In genomic region chr11:58503361-58503856, GRCh38 we compare ENCODE assay signal across 12 cellular contexts. TPM values are rescaled to one million over a fixed set of nuclear protein-coding genes. Genes with fewer than 3 reads are reported as not detected.
A peak's percentile ranks its signal among the peaks of the same experiment; 100 is the strongest.
DNase-seq lines count a peak whose midpoint lies in the region; ATAC-seq, FAIRE-seq and TF ChIP-seq lines count a peak whose summit lies in the region.
"Had no signal": no experiment of that assay in that cellular context is flagged by ENCODE, and none has a peak within 500 bp of the region (broad histone marks: within the 10 kb centered on the region; RNA-seq: fewer than 3 reads in every experiment).

No MANE protein-coding gene starts in this region.

- H3K4me1 ChIP-seq in GM12878 (ENCODE audit: control insufficient read depth, insufficient read depth, low read length): peaks cover 6% of the 10 kb centered on the region; the same call in 1 of the 2 replicates
- H3K4me1 ChIP-seq: stomach had no signal

- no peaks in the 10 kb centered on the region for H3K9me3 Mint-ChIP-seq in WTC11
- H3K9me3 Mint-ChIP-seq: activated naive CD4-positive, alpha-beta T cell treated with anti-CD3 and anti-CD28 coated beads, Interleukin-2, amount 50 U/mL, for 24 hours had no signal

- H4K20me1 ChIP-seq in GM12878 (ENCODE audit: control insufficient read depth, insufficient read depth): no peaks in the 10 kb centered on the region

- no peak overlapping the region for H2AFZ ChIP-seq in GM12878 (ENCODE audit: control insufficient read depth, low read depth, low read length)

- RAD21 ChIA-PET in GM12878 (lab: Charles Lee; ENCODE audit: unreplicated experiment): interaction anchor here (1.1 to 4.2 kb wide), 3 partner anchors 9 to 144 kb away, joined by 5 to 41 read pairs (median 6); no protein-coding TSS in a partner anchor

- no peaks in the 10 kb centered on the region for H3K36me3 ChIP-seq in GM12878 (ENCODE audit: control insufficient read depth in 2 of 2, insufficient read depth in 2 of 2, low read length in 1 of 2)
- H3K36me3 ChIP-seq: stomach had no signal

- no peaks in the 10 kb centered on the region for H3K79me2 ChIP-seq in GM12878 (ENCODE audit: control insufficient read depth, insufficient read depth, low read length)

- SMC1A ChIA-PET in GM12878 (lab: Charles Lee; ENCODE audit: uncharacterized antibody, unreplicated experiment): interaction anchor here (1.2 to 8.8 kb wide), 4 partner anchors 7 to 841 kb away, joined by 3 to 98 read pairs (median 54); no protein-coding TSS in a partner anchor

- no peak overlapping the region for H3K27ac ChIP-seq in GM12878 (ENCODE audit: control insufficient read depth, insufficient read depth)
- H3K27ac ChIP-seq: stomach had no signal

- POLR2A ChIA-PET in GM12878 (lab: Charles Lee) (no interaction called here), WTC11 (lab: Charles Lee) (no interaction called here)

- intact Hi-C loops in GM12878 (cut with micrococcal nuclease; ENCODE audit: unreplicated experiment): loop anchor here (10.0 kb wide), 1 partner anchor 1159 kb away; no protein-coding TSS in a partner anchor

- H3K4me3 Mint-ChIP-seq in WTC11: no peak overlapping the region
- H3K4me3 Mint-ChIP-seq: activated naive CD4-positive, alpha-beta T cell treated with anti-CD3 and anti-CD28 coated beads, Interleukin-2, amount 50 U/mL, for 24 hours; naive B cell had no signal

- no peak overlapping the region for H3K4me3 ChIP-seq in GM12878
- H3K4me3 ChIP-seq: stomach had no signal

- TF ChIP-seq POLR2A in GM12878 (IDR thresholded peaks at IDR 0.05; ENCODE audit: low read depth, low read length): no peak

- no peak overlapping the region for H3K27ac Mint-ChIP-seq in WTC11
- H3K27ac Mint-ChIP-seq: activated naive CD4-positive, alpha-beta T cell treated with anti-CD3 and anti-CD28 coated beads, Interleukin-2, amount 50 U/mL, for 24 hours had no signal

- no peaks in the 10 kb centered on the region for H3K36me3 Mint-ChIP-seq in WTC11
- H3K36me3 Mint-ChIP-seq: naive B cell had no signal

- no peak for TF ChIP-seq CTCF in GM12878 (IDR thresholded peaks at IDR 0.05 in 2 of 3, conservative IDR thresholded peaks at IDR 0.05 in 1 of 3; ENCODE audit: control insufficient read depth in 2 of 3, extremely low read depth in 1 of 3, insufficient read depth in 1 of 3, low read depth in 3 of 3, low read length in 3 of 3)
- no peak for TF ChIP-seq CTCF in WTC11 (IDR thresholded peaks at IDR 0.05)

- H3K4me1 Mint-ChIP-seq in WTC11: peaks cover 4% of the 10 kb centered on the region; the same call in 1 of the 2 replicates

- no peaks in the 10 kb centered on the region for H3K9me3 ChIP-seq in GM12878 (replicated peaks; ENCODE audit: control insufficient read depth, insufficient read depth, low read length)
- H3K9me3 ChIP-seq: stomach had no signal

- ATAC-seq in GM18861 (IDR thresholded peaks at IDR 0.05; ENCODE audit: unreplicated experiment) (peak; percentile 99), GM21526 (IDR thresholded peaks at IDR 0.05; ENCODE audit: low FRiP score, unreplicated experiment) (peak; percentile 89), HG03095 (IDR thresholded peaks at IDR 0.05; ENCODE audit: unreplicated experiment) (peak; percentile 94), GM12878 (peak; percentile 91), WTC11 (no peak)

- in situ Hi-C loops in GM12878 (cut with MboI): loop anchor here (25.0 kb wide), 2 partner anchors 691 to 1166 kb away; partner anchors contain the start of genes P2RX3 and SSRP1

- WGBS in GM12878 (ENCODE audit: insufficient coverage, insufficient replicate concordance, low lambda C conversion rate, missing lambda C conversion rate): 64% methylated on average over 4 of the region's 4 CpGs

- no TSS peak for BruUV-seq in GM12878 (replicated peaks; lab: Mats Ljungman, UMichigan)

- peak; percentile 51 for DNase-seq in GM12878 (ENCODE audit: low read depth, low spot score)
- no peak for DNase-seq in WTC11 (ENCODE audit: low spot score)
- DNase-seq in stimulated activated CD4-positive, alpha-beta T cell treated with anti-CD3 and anti-CD28 coated beads, Interleukin-12 subunit alpha, Interleukin-12 subunit beta, amount 100 ng/mL, for 4 hours: no peak
- no peak for DNase-seq in NCI-H1092 treated with DMSO at 0.1 percent for 48 hours (lab: John Stamatoyannopoulos, UW)
- no peak for DNase-seq in cortex of kidney (lab: John Stamatoyannopoulos, UW)
- DNase-seq: activated CD4-positive, CD25-positive, alpha-beta regulatory T cell treated with anti-CD3 and anti-CD28 coated beads, Interleukin-2, amount 50 U/mL, for 72 hours; naive B cell; stomach had no signal

- FAIRE-seq in GM12878 (lab: Jason Lieb, UNC): peak; percentile 89

- no peak overlapping the region for H3K4me2 ChIP-seq in GM12878 (ENCODE audit: control insufficient read depth, insufficient read depth)

- H3K27me3 Mint-ChIP-seq in WTC11 (ENCODE audit: low read depth): no peaks in the 10 kb centered on the region; the same call in 1 of the 2 replicates
- H3K27me3 Mint-ChIP-seq: activated naive CD4-positive, alpha-beta T cell treated with anti-CD3 and anti-CD28 coated beads, Interleukin-2, amount 50 U/mL, for 24 hours; naive B cell had no signal

- CTCF ChIA-PET in GM12878 (lab: Yijun Ruan, JAX): interaction anchor here (0.5 to 4.5 kb wide), 5 partner anchors 8 to 70 kb away, joined by 3 to 35 read pairs (median 23); no protein-coding TSS in a partner anchor
- CTCF ChIA-PET in WTC11 (lab: Charles Lee): interaction anchor here (4.3 kb wide), 1 partner anchor 21 kb away, joined by 16 read pairs; no protein-coding TSS in a partner anchor

- no peaks in the 10 kb centered on the region for H3K27me3 ChIP-seq in GM12878 (replicated peaks in 1 of 2; ENCODE audit: control insufficient read depth in 2 of 2, insufficient read depth in 2 of 2, low read length in 1 of 2)
- H3K27me3 ChIP-seq: stomach had no signal

- no peak overlapping the region for H3K9ac ChIP-seq in GM12878 (ENCODE audit: control insufficient read depth, insufficient read depth, low read length)

- peak in 1 of 2 experiments; percentile 84; a peak in 2 of 4 replicates for TF ChIP-seq EP300 in GM12878 (IDR thresholded peaks at IDR 0.05; ENCODE audit: borderline replicate concordance in 1 of 2, control insufficient read depth in 1 of 2, low read depth in 2 of 2, low read length in 2 of 2)

- TF ChIP-seq RAD21 in GM12878 (IDR thresholded peaks at IDR 0.05; ENCODE audit: insufficient read depth, low read depth, low read length): no peak

TF ChIP-seq in GM12878, 131 proteins besides CTCF, POLR2A, EP300 and RAD21 (continues in another document):
- TF ChIP-seq MAX (IDR thresholded peaks at IDR 0.05; ENCODE audit: low read depth, low read length): no peak

TF ChIP-seq in WTC11, 78 proteins besides CTCF, POLR2A, EP300 and RAD21 (continues in another document):
- TF ChIP-seq TCF7 (CRISPR knock-in tag; IDR thresholded peaks at IDR 0.05; ENCODE audit: low read depth): no peak
- no peak for TF ChIP-seq SOX15 (CRISPR knock-in tag; IDR thresholded peaks at IDR 0.05)
- no peak for TF ChIP-seq ZNF512 (CRISPR knock-in tag; IDR thresholded peaks at IDR 0.05; ENCODE audit: borderline replicate concordance)
- no peak for TF ChIP-seq ZNF138 (CRISPR knock-in tag; conservative IDR thresholded peaks at IDR 0.05)
- TF ChIP-seq JAZF1 (CRISPR knock-in tag; IDR thresholded peaks at IDR 0.05): no peak
- no peak for TF ChIP-seq CREB1 (CRISPR knock-in tag; IDR thresholded peaks at IDR 0.05)
- no peak for TF ChIP-seq TEAD4 (CRISPR knock-in tag; IDR thresholded peaks at IDR 0.05)
- TF ChIP-seq HMGXB4 (CRISPR knock-in tag; IDR thresholded peaks at IDR 0.05): no peak
- TF ChIP-seq ELF4 (CRISPR knock-in tag; IDR thresholded peaks at IDR 0.05; ENCODE audit: low read depth): no peak

RNA-seq across cellular contexts. Expression of gene OR5B21, which starts 4.5 kb away (rescaled TPM):
- 4.4 and 6.8 TPM in 2 replicates for total RNA-seq in GM12878 (2013; cell fraction: nucleolus; rRNA removed)
- total RNA-seq in GM12878 (2014; rRNA removed): 0.11 TPM in 1 of 2 replicates, not detected in the other
- total RNA-seq in GM12878 (2014; rRNA removed; fragmentation: Illumina TruSeq; extraction: Trizol): 0.22 and 0.41 TPM in 2 replicates
- total RNA-seq in GM12878 (2021): not detected in 2 replicates
- not detected for polyA plus RNA-seq in GM12878 (2011; ENCODE audit: low read depth)
- polyA plus RNA-seq in GM12878 (2011; rRNA removed): 0.40 and 0.41 TPM in 2 replicates
- 0.13 TPM in 1 of 2 replicates, not detected in the other for polyA plus RNA-seq in GM12878 (2011; cell fraction: cytosol; rRNA removed)
- polyA plus RNA-seq in GM12878 (2011; cell fraction: nucleus; rRNA removed): 1.6 and 2.6 TPM in 2 replicates
- polyA plus RNA-seq in GM12878 (2012): not detected in 2 replicates
- polyA plus RNA-seq in GM12878 (2014; fragmentation: Illumina TruSeq; extraction: Trizol): 0.22 TPM in 1 of 2 replicates, not detected in the other
- polyA plus RNA-seq in GM12878 (2014; fragmentation: Nextera tagmentation; extraction: Ambion mirVana): not detected
- polyA plus RNA-seq in GM12878 (2014; rRNA removed): not detected in 2 replicates
- not detected for polyA plus RNA-seq in GM12878 (2016; fragmentation: Nextera tagmentation; extraction: Ambion mirVana)
- polyA minus RNA-seq in GM12878 (2011; rRNA and poly(A)+ RNA removed): 7.3 and 10.6 TPM in 2 replicates
- not detected in 2 replicates for polyA minus RNA-seq in GM12878 (2011; cell fraction: cytosol; rRNA and poly(A)+ RNA removed)
- polyA minus RNA-seq in GM12878 (2011; cell fraction: nucleus; rRNA and poly(A)+ RNA removed): 6.8 and 12.3 TPM in 2 replicates
- total RNA-seq in WTC11 (2021): not detected in 3 replicates
- total RNA-seq: stomach had no signal
- polyA plus RNA-seq: stomach had no signal
